9 cellular contexts compared by ENCODE assay signal in the genomic region with DNA sequence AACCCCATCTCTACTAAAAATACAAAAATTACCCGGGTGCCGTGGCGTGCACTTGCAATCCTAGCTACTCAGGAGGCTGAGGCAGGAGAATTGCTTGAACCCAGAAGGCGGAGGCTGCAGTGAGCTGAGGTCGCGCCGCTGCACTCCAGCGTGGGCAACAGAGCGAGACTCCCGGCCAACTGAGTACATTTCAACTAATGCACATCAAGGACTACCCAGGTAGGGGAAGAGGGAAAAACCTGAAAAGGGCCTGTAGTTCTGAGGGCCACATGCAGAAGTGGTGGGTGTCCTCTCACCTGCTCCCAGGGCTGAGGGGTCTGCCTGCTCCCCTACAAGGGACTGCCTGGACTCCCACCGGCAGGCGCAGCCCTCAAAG. TPM values are rescaled to one million over a fixed set of nuclear protein-coding genes. Genes with fewer than 3 reads are reported as not detected.
A peak's percentile ranks its signal among the peaks of the same experiment; 100 is the strongest.
DNase-seq lines count a peak whose midpoint lies in the region; ATAC-seq and TF ChIP-seq lines count a peak whose summit lies in the region.
"Had no signal": no experiment of that assay in that cellular context is flagged by ENCODE, and none has a peak within 500 bp of the region (broad histone marks: within the 10 kb centered on the region; RNA-seq: fewer than 3 reads in every experiment).

No MANE protein-coding gene starts in this region.

- H3K4me3 ChIP-seq in left ventricle myocardium inferior (peak overlapping the region; percentile 79), choroid plexus epithelial cell (ENCODE audit: low read depth, low read length) (peak overlapping the region; percentile 58), mucosa of stomach (ENCODE audit: low read length) (peak overlapping the region; percentile 47)

- ATAC-seq in left cardiac atrium: no peak

- no peak for DNase-seq in left ventricle myocardium inferior
- no peak for DNase-seq in left cardiac atrium
- no peak for DNase-seq in choroid plexus epithelial cell (ENCODE audit: low read depth)
- DNase-seq in NCI-H1694 (lab: John Stamatoyannopoulos, UW): no peak
- DNase-seq in GM03348 (ENCODE audit: low spot score): no peak
- no peak for DNase-seq in islet precursor cell
- DNase-seq in occipital lobe (lab: John Stamatoyannopoulos, UW): no peak
- DNase-seq: activated CD4-positive, alpha-beta T cell treated with anti-CD3 and anti-CD28 coated beads for 1 hour had no signal

- H3K36me3 ChIP-seq in left ventricle myocardium inferior (no peaks in the 10 kb centered on the region), mucosa of stomach (ENCODE audit: control insufficient read depth, insufficient read depth, low read length) (no peaks in the 10 kb centered on the region)

- H3K4me1 ChIP-seq in left ventricle myocardium inferior: peaks cover 41% of the 10 kb centered on the region
- peaks cover 71% of the 10 kb centered on the region for H3K4me1 ChIP-seq in mucosa of stomach (ENCODE audit: control insufficient read depth, insufficient read depth, low read length)

- intact Hi-C loops in left ventricle myocardium inferior (cut with micrococcal nuclease): no loop called here
- intact Hi-C loops in left cardiac atrium (cut with DNase I): no loop called here

- peak overlapping the region; percentile 92 for H3K27ac ChIP-seq in left ventricle myocardium inferior (replicated peaks)

- no peaks in the 10 kb centered on the region for H3K9me3 ChIP-seq in left ventricle myocardium inferior (replicated peaks)
- H3K9me3 ChIP-seq in mucosa of stomach (ENCODE audit: control insufficient read depth, low read length): no peaks in the 10 kb centered on the region

- TF ChIP-seq CTCF in left ventricle myocardium inferior (IDR thresholded peaks at IDR 0.05; ENCODE audit: borderline replicate concordance): no peak
- TF ChIP-seq CTCF in choroid plexus epithelial cell (conservative IDR thresholded peaks at IDR 0.05; ENCODE audit: low read depth, low read length): no peak

- no peaks in the 10 kb centered on the region for H3K27me3 ChIP-seq in left ventricle myocardium inferior (ENCODE audit: low read depth)
- no peaks in the 10 kb centered on the region for H3K27me3 ChIP-seq in mucosa of stomach (ENCODE audit: control insufficient read depth, insufficient read depth, low read length)

- peak overlapping the region; percentile 93 for H3K9ac ChIP-seq in mucosa of stomach (ENCODE audit: low read length)

RNA-seq across cellular contexts. Expression of gene SLC16A5, which starts 0.6 kb away (rescaled TPM):
- total RNA-seq in left ventricle myocardium inferior (8.4 TPM), left cardiac atrium (10 to 100 TPM in 1 of 2 donors, 1 to 10 TPM in 1; 7.2 to 14.3 TPM), occipital lobe (1.4 TPM)

RNA-seq across cellular contexts. Expression of gene ARMC7, which starts 22.6 kb away (rescaled TPM):
- total RNA-seq in left ventricle myocardium inferior (6.2 TPM), left cardiac atrium (1 to 10 TPM; 5.8 to 6.7 TPM), occipital lobe (3.0 TPM)

RNA-seq across cellular contexts. Expression of gene KCTD2, which starts 40.1 kb away (rescaled TPM):
- 23.1 TPM for total RNA-seq in left ventricle myocardium inferior
- total RNA-seq in left cardiac atrium: 10 to 100 TPM; 21.4 to 26.2 TPM
- total RNA-seq in occipital lobe: 30.4 TPM

RNA-seq across cellular contexts. Expression of gene ATP5PD, which starts 40.4 kb away (rescaled TPM):
- total RNA-seq in left ventricle myocardium inferior (809 TPM), left cardiac atrium (100 to 1,000 TPM; 676 to 729 TPM), occipital lobe (100 TPM)

RNA-seq across cellular contexts. Expression of gene NT5C, which starts 44.4 kb away (rescaled TPM):
- 25.9 TPM for total RNA-seq in left ventricle myocardium inferior
- total RNA-seq in left cardiac atrium: 10 to 100 TPM; 27.2 to 28.4 TPM
- total RNA-seq in occipital lobe: 18.1 TPM
